In genomic region chr2:138007431-138007830, GRCh38 we compare ENCODE assay signal across 32 cellular contexts. TPM values are rescaled to one million over a fixed set of nuclear protein-coding genes. Genes with fewer than 3 reads are reported as not detected.
DNase-seq lines count a peak whose midpoint lies in the region; ATAC-seq, FAIRE-seq and TF ChIP-seq lines count a peak whose summit lies in the region.
"Had no signal": no experiment of that assay in that cellular context is flagged by ENCODE, and none has a peak within 500 bp of the region (broad histone marks: within the 10 kb centered on the region; RNA-seq: fewer than 3 reads in every experiment).

No MANE protein-coding gene starts in this region.

- H3K4me1 Mint-ChIP-seq in activated naive CD8-positive, alpha-beta T cell treated with anti-CD3 and anti-CD28 coated beads, Interleukin-2, amount 10 ng/mL, durations not matched to agents 7 days and 5 days: no peaks in the 10 kb centered on the region
- no peaks in the 10 kb centered on the region for H3K4me1 Mint-ChIP-seq in activated naive CD8-positive, alpha-beta T cell treated with anti-CD3 and anti-CD28 coated beads for 36 hours
- H3K4me1 Mint-ChIP-seq: B cell; CD14-positive monocyte; CD4-positive, alpha-beta memory T cell; CD8-positive, alpha-beta memory T cell had no signal

- no peaks in the 10 kb centered on the region for H3K9me3 Mint-ChIP-seq in activated naive CD8-positive, alpha-beta T cell treated with anti-CD3 and anti-CD28 coated beads, Interleukin-2, amount 10 ng/mL, durations not matched to agents 7 days and 5 days
- no peaks in the 10 kb centered on the region for H3K9me3 Mint-ChIP-seq in activated naive CD8-positive, alpha-beta T cell treated with anti-CD3 and anti-CD28 coated beads for 36 hours

- ATAC-seq in activated naive CD8-positive, alpha-beta T cell treated with anti-CD3 and anti-CD28 coated beads, Interleukin-2, amount 10 ng/mL, durations not matched to agents 7 days and 5 days (ENCODE audit: low read depth): no peak
- ATAC-seq in HepG2 (no peak), right lobe of liver (no peak)
- ATAC-seq: A549; CD8-positive, alpha-beta T cell had no signal

- H4K20me1 ChIP-seq in HepG2 (ENCODE audit: insufficient read depth, low read length): no peaks in the 10 kb centered on the region
- H4K20me1 ChIP-seq: BLaER1 had no signal

- H3K27me3 Mint-ChIP-seq in activated naive CD8-positive, alpha-beta T cell treated with anti-CD3 and anti-CD28 coated beads, Interleukin-2, amount 10 ng/mL, durations not matched to agents 7 days and 5 days: no peaks in the 10 kb centered on the region
- no peaks in the 10 kb centered on the region for H3K27me3 Mint-ChIP-seq in activated naive CD8-positive, alpha-beta T cell treated with anti-CD3 and anti-CD28 coated beads for 36 hours
- H3K27me3 Mint-ChIP-seq: B cell; CD4-positive, alpha-beta T cell; CD4-positive, CD25-positive, alpha-beta regulatory T cell; CD8-positive, alpha-beta memory T cell had no signal

- no peak overlapping the region for H2AFZ ChIP-seq in HepG2 (ENCODE audit: low read length)

- no peaks in the 10 kb centered on the region for H3K79me2 ChIP-seq in HepG2 (ENCODE audit: insufficient read depth, low read length)

- CTCF ChIA-PET in HepG2 (lab: Yijun Ruan, JAX; ENCODE audit: low intra/inter-chr PET ratio, low total read pairs): no interaction called here

- no peak overlapping the region for H3K9ac ChIP-seq in HepG2 (ENCODE audit: insufficient read depth, low read depth, low read length)
- H3K9ac ChIP-seq: BLaER1; BLaER1 treated with 17β-estradiol and CSF1 and Interleukin-3, amounts not matched to agents 10 nM and 100 nM had no signal

- no peak overlapping the region for H3K4me3 Mint-ChIP-seq in activated naive CD8-positive, alpha-beta T cell treated with anti-CD3 and anti-CD28 coated beads, Interleukin-2, amount 10 ng/mL, durations not matched to agents 7 days and 5 days
- no peak overlapping the region for H3K4me3 Mint-ChIP-seq in activated naive CD8-positive, alpha-beta T cell treated with anti-CD3 and anti-CD28 coated beads for 36 hours
- H3K4me3 Mint-ChIP-seq: B cell; CD14-positive monocyte; CD4-positive, alpha-beta memory T cell; CD4-positive, alpha-beta T cell; CD4-positive, CD25-positive, alpha-beta regulatory T cell; CD8-positive, alpha-beta memory T cell; CD8-positive, alpha-beta T cell had no signal

- WGBS in HepG2 (ENCODE audit: low lambda C conversion rate): 95% methylated on average over 2 of the region's 2 CpGs
- WGBS in right lobe of liver (ENCODE audit: insufficient coverage, low coverage, low lambda C conversion rate, missing lambda C conversion rate): 60% methylated on average over 2 of the region's 2 CpGs

- H3K4me1 ChIP-seq in HepG2 (ENCODE audit: insufficient read depth, low read length) (no peaks in the 10 kb centered on the region), right lobe of liver (no peaks in the 10 kb centered on the region)
- H3K4me1 ChIP-seq: A549, BE2C, BLaER1, Caco-2 had no signal

- no peak for FAIRE-seq in HepG2 (lab: Jason Lieb, UNC)
- FAIRE-seq: A204.1, A549 had no signal

- H3K36me3 ChIP-seq in HepG2 (replicated peaks in 1 of 2; ENCODE audit: control insufficient read depth in 1 of 2, insufficient read depth in 2 of 2, low read length in 2 of 2) (peaks cover 18 to 59% of the 10 kb centered on the region in 2 experiments), right lobe of liver (peaks cover 0 to 54% (median 25%) of the 10 kb centered on the region in 4 donors)
- H3K36me3 ChIP-seq: BE2C, BLaER1 had no signal

- BruUV-seq in HepG2 (replicated peaks; lab: Mats Ljungman, UMichigan): no TSS peak

- H3K27ac ChIP-seq in HepG2 (ENCODE audit: extremely low read length, insufficient read depth, low read length): no peak overlapping the region
- no peak overlapping the region for H3K27ac ChIP-seq in right lobe of liver
- H3K27ac ChIP-seq: 22Rv1; A549; BLaER1; BLaER1 treated with 17β-estradiol and CSF1 and Interleukin-3, amounts not matched to agents 10 nM and 100 nM; C4-2B had no signal

- DNase-seq in activated naive CD8-positive, alpha-beta T cell treated with anti-CD3 and anti-CD28 coated beads, Interleukin-2, amount 10 ng/mL, durations not matched to agents 7 days and 5 days: no peak
- DNase-seq in activated naive CD8-positive, alpha-beta T cell treated with anti-CD3 and anti-CD28 coated beads for 36 hours: no peak
- DNase-seq in HepG2 (ENCODE audit: low spot score) (no peak), right lobe of liver (no peak)
- DNase-seq: 8988T; ACHN; AML-193; BE2C; C1 segment of cervical spinal cord; Caco-2; Calu3; CD4-positive, alpha-beta memory T cell; CD4-positive, alpha-beta T cell; CD4-positive, CD25-positive, alpha-beta regulatory T cell; CD8-positive, alpha-beta memory T cell; CD8-positive, alpha-beta T cell; COR-L47; DMS 273 treated with DMSO at 0.1 percent for 48 hours; DMS153; DMS53; DMS79; DMS79 treated with DMSO at 0.1 percent for 48 hours; DND-41; EL had no signal

- in situ Hi-C loops in HepG2 (cut with HindIII; ENCODE audit: extremely low pct_ligation_motif_present, low pct_unique_long_range_greater_than_20kb): no loop called here

- no peaks in the 10 kb centered on the region for H3K36me3 Mint-ChIP-seq in activated naive CD8-positive, alpha-beta T cell treated with anti-CD3 and anti-CD28 coated beads, Interleukin-2, amount 10 ng/mL, durations not matched to agents 7 days and 5 days
- H3K36me3 Mint-ChIP-seq in activated naive CD8-positive, alpha-beta T cell treated with anti-CD3 and anti-CD28 coated beads for 36 hours: no peaks in the 10 kb centered on the region
- H3K36me3 Mint-ChIP-seq: CD4-positive, alpha-beta memory T cell; CD4-positive, CD25-positive, alpha-beta regulatory T cell; CD8-positive, alpha-beta memory T cell; CD8-positive, alpha-beta T cell had no signal

- H3K27me3 ChIP-seq in HepG2 (ENCODE audit: control insufficient read depth in 1 of 2, insufficient read depth in 2 of 2, low read length in 2 of 2) (no peaks in the 10 kb centered on the region), right lobe of liver (no peaks in the 10 kb centered on the region)
- H3K27me3 ChIP-seq: BE2C; BLaER1; BLaER1 treated with 17β-estradiol and CSF1 and Interleukin-3, amounts not matched to agents 10 nM and 100 nM had no signal

- TF ChIP-seq RAD21 in HepG2 (CRISPR knock-in tag; IDR thresholded peaks at IDR 0.05): no peak

- H3K4me3 ChIP-seq in HepG2 (replicated peaks in 1 of 3; ENCODE audit: insufficient read depth in 1 of 3, low read depth in 2 of 3, low read length in 3 of 3) (no peak overlapping the region), right lobe of liver (no peak overlapping the region)
- H3K4me3 ChIP-seq: A549; BLaER1; BLaER1 treated with 17β-estradiol and CSF1 and Interleukin-3, amounts not matched to agents 10 nM and 100 nM had no signal

- no peak for TF ChIP-seq CTCF in HepG2 (CRISPR knock-in tag; IDR thresholded peaks at IDR 0.05)
- TF ChIP-seq CTCF in right lobe of liver (IDR thresholded peaks at IDR 0.05): no peak

- no peak overlapping the region for H3K4me2 ChIP-seq in HepG2 (ENCODE audit: low read depth, low read length)
- H3K4me2 ChIP-seq: A549; BLaER1; BLaER1 treated with 17β-estradiol and CSF1 and Interleukin-3, amounts not matched to agents 10 nM and 100 nM had no signal

- H3K9me3 ChIP-seq in HepG2 (ENCODE audit: low read length) (no peaks in the 10 kb centered on the region), right lobe of liver (no peaks in the 10 kb centered on the region)
- H3K9me3 ChIP-seq: A549, BE2C, BLaER1, Caco-2 had no signal

- intact Hi-C loops in HepG2 (cut with micrococcal nuclease; ENCODE audit: unreplicated experiment) (no loop called here), right lobe of liver (cut with DNase I) (no loop called here)

- POLR2A ChIA-PET in activated naive CD8-positive, alpha-beta T cell treated with anti-CD3 and anti-CD28 coated beads, Interleukin-2, amount 10 ng/mL, durations not matched to agents 7 days and 5 days (lab: Charles Lee): no interaction called here
- POLR2A ChIA-PET in HepG2 (lab: Yijun Ruan, JAX): no interaction called here

- TF ChIP-seq POLR2A in HepG2 (IDR thresholded peaks at IDR 0.05; ENCODE audit: insufficient read depth in 1 of 2, low read depth in 2 of 2, low read length in 2 of 2) (no peak), right lobe of liver (IDR thresholded peaks at IDR 0.05) (no peak)

- TF ChIP-seq EP300 in HepG2 (IDR thresholded peaks at IDR 0.05; ENCODE audit: low read depth in 2 of 2, low read length in 2 of 2) (no peak), HepG2 (CRISPR knock-in tag; IDR thresholded peaks at IDR 0.05; ENCODE audit: borderline replicate concordance) (no peak)

- peak overlapping the region; percentile 23 for H3K27ac Mint-ChIP-seq in activated naive CD8-positive, alpha-beta T cell treated with anti-CD3 and anti-CD28 coated beads, Interleukin-2, amount 10 ng/mL, durations not matched to agents 7 days and 5 days
- H3K27ac Mint-ChIP-seq in activated naive CD8-positive, alpha-beta T cell treated with anti-CD3 and anti-CD28 coated beads for 36 hours: no peak overlapping the region
- H3K27ac Mint-ChIP-seq: B cell; CD14-positive monocyte; CD4-positive, alpha-beta memory T cell; CD4-positive, alpha-beta T cell; CD4-positive, CD25-positive, alpha-beta regulatory T cell; CD8-positive, alpha-beta memory T cell; CD8-positive, alpha-beta T cell had no signal

RNA-seq across cellular contexts. Expression of gene HNMT, which starts 43.2 kb away (rescaled TPM):
- under 1 TPM; 0.28 to 0.57 TPM for total RNA-seq in activated naive CD8-positive, alpha-beta T cell treated with anti-CD3 and anti-CD28 coated beads, Interleukin-2, amount 10 ng/mL, durations not matched to agents 7 days and 5 days
- not detected for total RNA-seq in activated naive CD8-positive, alpha-beta T cell treated with anti-CD3 and anti-CD28 coated beads for 36 hours
- total RNA-seq in HepG2 (2016; rRNA removed; fragmentation: Illumina TruSeq; extraction: Trizol): 309 and 372 TPM in 2 replicates
- total RNA-seq in HepG2 (2016; cell fraction: cytosol; rRNA removed; fragmentation: Illumina TruSeq; extraction: Trizol; ENCODE audit: low read depth): 103 and 116 TPM in 2 replicates
- total RNA-seq in HepG2 (2016; cell fraction: insoluble cytoplasmic fraction; rRNA removed; fragmentation: Illumina TruSeq; extraction: Trizol): 312 and 373 TPM in 2 replicates
- total RNA-seq in HepG2 (2016; cell fraction: membrane; rRNA removed; fragmentation: Illumina TruSeq; extraction: Trizol): 157 and 177 TPM in 2 replicates
- total RNA-seq in HepG2 (2016; cell fraction: nucleus; rRNA removed; fragmentation: Illumina TruSeq; extraction: Trizol): 234 and 240 TPM in 2 replicates
- polyA plus RNA-seq in HepG2 (2011; rRNA removed): 259 and 279 TPM in 2 replicates
- 170 and 271 TPM in 2 replicates for polyA plus RNA-seq in HepG2 (2011; cell fraction: cytosol; rRNA removed)
- polyA plus RNA-seq in HepG2 (2011; cell fraction: nucleus; rRNA removed): 129 and 171 TPM in 2 replicates
- 561 and 648 TPM in 2 replicates for polyA plus RNA-seq in HepG2 (2012)
- polyA plus RNA-seq in HepG2 (2016; cell fraction: cytosol; fragmentation: Illumina TruSeq; extraction: Trizol; ENCODE audit: low read depth): 80.3 and 85.6 TPM in 2 replicates
- 297 and 326 TPM in 2 replicates for polyA plus RNA-seq in HepG2 (2016; cell fraction: insoluble cytoplasmic fraction; fragmentation: Illumina TruSeq; extraction: Trizol; ENCODE audit: low read depth)
- polyA plus RNA-seq in HepG2 (2016; cell fraction: membrane; fragmentation: Illumina TruSeq; extraction: Trizol; ENCODE audit: low read depth): 111 and 113 TPM in 2 replicates
- 221 and 224 TPM in 2 replicates for polyA plus RNA-seq in HepG2 (2016; cell fraction: nucleus; fragmentation: Illumina TruSeq; extraction: Trizol; ENCODE audit: insufficient read depth, low read depth)
- 14.7 and 77.3 TPM in 2 replicates for polyA minus RNA-seq in HepG2 (2011; rRNA and poly(A)+ RNA removed; ENCODE audit: low replicate concordance)
- 111 and 128 TPM in 2 replicates for polyA minus RNA-seq in HepG2 (2011; cell fraction: cytosol; rRNA and poly(A)+ RNA removed)
- polyA minus RNA-seq in HepG2 (2011; cell fraction: nucleus; rRNA and poly(A)+ RNA removed): 529 and 697 TPM in 2 replicates
- 100 to 1,000 TPM in 1 of 6 experiments, 10 to 100 TPM in 5; 47.2 to 101 (median 59.8) TPM for total RNA-seq in right lobe of liver
- total RNA-seq: B cell; CD4-positive, CD25-positive, alpha-beta regulatory T cell; CD8-positive, alpha-beta T cell had no signal
- polyA plus RNA-seq: CD4-positive, alpha-beta memory T cell; CD4-positive, CD25-positive, alpha-beta regulatory T cell; CD8-positive, alpha-beta memory T cell had no signal

Comparison
In these comparisons a context has a peak if more than half of its experiments do, and no peak if none do; other contexts are left out.
1. RNA of gene HNMT, which starts 43.2 kb away (total RNA-seq): 103 to 373 TPM in HepG2 and 47.2 to 101 TPM in right lobe of liver; 0.28 to 0.57 TPM in activated naive CD8-positive, alpha-beta T cell treated with anti-CD3 and anti-CD28 coated beads, Interleukin-2, amount 10 ng/mL, durations not matched to agents 7 days and 5 days and not detected in activated naive CD8-positive, alpha-beta T cell treated with anti-CD3 and anti-CD28 coated beads for 36 hours; every median in the first group is over 10 times any median in the second.